24 cellular contexts compared by ENCODE assay signal in genomic region chr11:120385110-120385509, GRCh38. TPM values are rescaled to one million over a fixed set of nuclear protein-coding genes. Genes with fewer than 3 reads are reported as not detected.
DNase-seq lines count a peak whose midpoint lies in the region; ATAC-seq, FAIRE-seq and TF ChIP-seq lines count a peak whose summit lies in the region.
"Had no signal": no experiment of that assay in that cellular context is flagged by ENCODE, and none has a peak within 500 bp of the region (broad histone marks: within the 10 kb centered on the region; RNA-seq: fewer than 3 reads in every experiment).

No MANE protein-coding gene starts in this region.

- H2AFZ ChIP-seq in K562 (ENCODE audit: low read depth, low read length): no peak overlapping the region

- peaks cover 95% of the 10 kb centered on the region for H3K79me2 ChIP-seq in K562 (ENCODE audit: control insufficient read depth, insufficient read depth, low read length)

- no peak for TF ChIP-seq EP300 in K562 (IDR thresholded peaks at IDR 0.05; ENCODE audit: low read length)

- H4K20me1 ChIP-seq in K562 (replicated peaks; ENCODE audit: control insufficient read depth, insufficient read depth, low read length): 0 out of 2 replicates have a peak, but pooled peaks cover 4% of the 10 kb centered on the region

- H3K4me3 Mint-ChIP-seq in stimulated activated naive CD8-positive, alpha-beta T cell treated with anti-CD3 and anti-CD28 coated beads, Interleukin-15, amount 100 ng/mL, for 72 hours: no peak overlapping the region
- H3K4me3 Mint-ChIP-seq: T-helper 2 cell treated with Interferon-gamma antibody and Interleukin-4, amounts not matched to agents 5 μg/mL and 100 μg/mL, for 36 hours had no signal

- no peaks in the 10 kb centered on the region for H3K9me1 ChIP-seq in K562 (ENCODE audit: control insufficient read depth, insufficient read depth, low read length)

- no TSS peak for BruUV-seq in K562 (replicated peaks; lab: Mats Ljungman, UMichigan)

- H3K4me1 ChIP-seq in cardiac muscle cell (ENCODE audit: low read depth) (peaks cover 15% of the 10 kb centered on the region), K562 (replicated peaks in 1 of 2; ENCODE audit: control insufficient read depth in 2 of 2, insufficient read depth in 2 of 2, low read length in 2 of 2) (no peaks in the 10 kb centered on the region), tibial artery (peaks cover 0 to 63% (median 27%) of the 10 kb centered on the region in 4 donors)

- no peak overlapping the region for H3K9ac ChIP-seq in K562 (ENCODE audit: insufficient read depth in 1 of 2, low read depth in 2 of 2, low read length in 2 of 2)

- H3K9me3 ChIP-seq in cardiac muscle cell (ENCODE audit: low read depth) (no peaks in the 10 kb centered on the region), K562 (replicated peaks; ENCODE audit: control insufficient read depth, insufficient read depth, low read depth, low read length) (no peaks in the 10 kb centered on the region), tibial artery (no peaks in the 10 kb centered on the region)
- H3K9me3 ChIP-seq: mucosa of descending colon, ovary, transverse colon had no signal

- WGBS in K562 (ENCODE audit: insufficient coverage, low coverage, missing lambda C conversion rate): 12% methylated on average over 5 of the region's 5 CpGs

- no peak for TF ChIP-seq POLR2A in K562 (conservative IDR thresholded peaks at IDR 0.05)

- no peak overlapping the region for H3K27ac Mint-ChIP-seq in stimulated activated naive CD8-positive, alpha-beta T cell treated with anti-CD3 and anti-CD28 coated beads, Interleukin-15, amount 100 ng/mL, for 72 hours
- H3K27ac Mint-ChIP-seq: T-helper 2 cell treated with Interferon-gamma antibody and Interleukin-4, amounts not matched to agents 5 μg/mL and 100 μg/mL, for 36 hours had no signal

- H3K4me1 Mint-ChIP-seq in stimulated activated naive CD8-positive, alpha-beta T cell treated with anti-CD3 and anti-CD28 coated beads, Interleukin-15, amount 100 ng/mL, for 72 hours: no peaks in the 10 kb centered on the region

- H3K9me3 Mint-ChIP-seq in stimulated activated naive CD8-positive, alpha-beta T cell treated with anti-CD3 and anti-CD28 coated beads, Interleukin-15, amount 100 ng/mL, for 72 hours: peaks cover 3 to 6% of the 10 kb centered on the region in 2 donors
- H3K9me3 Mint-ChIP-seq: T-helper 2 cell treated with Interferon-gamma antibody and Interleukin-4, amounts not matched to agents 5 μg/mL and 100 μg/mL, for 36 hours had no signal

- H3K4me3 ChIP-seq in cardiac muscle cell (no peak overlapping the region), K562 (no peak overlapping the region), tibial artery (no peak overlapping the region)
- H3K4me3 ChIP-seq: heart left ventricle, mucosa of descending colon, ovary, transverse colon had no signal

- no peak for TF ChIP-seq RAD21 in K562 (CRISPR knock-in tag; conservative IDR thresholded peaks at IDR 0.05 in 1 of 2, IDR thresholded peaks at IDR 0.05 in 1 of 2)

- POLR2A ChIA-PET in K562 (lab: Yijun Ruan, JAX): interaction anchor here (0.7 to 1.1 kb wide), 3 partner anchors 10 to 27 kb away, joined by 3 to 8 read pairs (median 4); no protein-coding TSS in a partner anchor

- CTCF ChIA-PET in K562 (lab: Yijun Ruan, JAX; ENCODE audit: low intra/inter-chr PET ratio): no interaction called here

- intact Hi-C loops in left ventricle myocardium superior (cut with micrococcal nuclease): no loop called here
- intact Hi-C loops in K562 (cut with micrococcal nuclease): loop anchor here (5.0 kb wide), 1 partner anchor 48 kb away; the partner anchor contains the start of gene ARHGEF12
- intact Hi-C loops in tibial artery (cut with DNase I; ENCODE audit: low total_unique reads): no loop called here

- ATAC-seq in left ventricle myocardium superior (no peak), K562 (peak; percentile 88), HG03457 (IDR thresholded peaks at IDR 0.05; ENCODE audit: unreplicated experiment) (no peak)
- ATAC-seq in stimulated activated naive CD8-positive, alpha-beta T cell treated with anti-CD3 and anti-CD28 coated beads, Interleukin-15, amount 100 ng/mL, for 72 hours: no peak
- ATAC-seq: esophagus mucosa, mucosa of descending colon, Right ventricle myocardium inferior had no signal

- peak in 1 of 2 donors; percentile 42 for DNase-seq in cardiac muscle cell (ENCODE audit: low read depth in 1 of 2, low spot score in 1 of 2)
- DNase-seq in left ventricle myocardium superior: no peak
- DNase-seq in K562 (ENCODE audit: extremely low read depth in 1 of 4, low spot score in 3 of 4): peak; percentile 41 to 45 (median 44)
- peak; percentile 9 for DNase-seq in left kidney (ENCODE audit: low read depth, low spot score)
- no peak for DNase-seq in globus pallidus (ENCODE audit: low spot score)
- no peak for DNase-seq in tibial artery
- DNase-seq in stimulated activated naive CD8-positive, alpha-beta T cell treated with anti-CD3 and anti-CD28 coated beads, Interleukin-15, amount 100 ng/mL, for 72 hours: no peak
- DNase-seq: activated CD4-positive, alpha-beta T cell treated with anti-CD3 and anti-CD28 coated beads for 1 hour; activated effector memory CD4-positive, alpha-beta T cell treated with Interleukin-2 at 50 U/mL for 16 hours; dermis blood vessel endothelial cell; DMS153; heart left ventricle; KG1; mucosa of descending colon; NCI-H1436; ovary; small intestine; transverse colon had no signal

- H3K4me2 ChIP-seq in K562 (ENCODE audit: insufficient read depth, low read length): no peak overlapping the region; the same call in 1 of the 2 replicates

- H3K36me3 ChIP-seq in cardiac muscle cell (no peaks in the 10 kb centered on the region), K562 (ENCODE audit: control insufficient read depth, insufficient read depth, low read length) (no peaks in the 10 kb centered on the region), tibial artery (no peaks in the 10 kb centered on the region)
- H3K36me3 ChIP-seq: heart left ventricle, ovary, transverse colon had no signal

- in situ Hi-C loops in K562 (cut with MboI): no loop called here

- peaks cover 62% of the 10 kb centered on the region for H3K27me3 Mint-ChIP-seq in stimulated activated naive CD8-positive, alpha-beta T cell treated with anti-CD3 and anti-CD28 coated beads, Interleukin-15, amount 100 ng/mL, for 72 hours

- TF ChIP-seq CTCF in cardiac muscle cell (IDR thresholded peaks at IDR 0.05; ENCODE audit: low read depth, low read length) (no peak), K562 (IDR thresholded peaks at IDR 0.05 in 2 of 3, conservative IDR thresholded peaks at IDR 0.05 in 1 of 3; ENCODE audit: insufficient read depth in 2 of 3, low read depth in 1 of 3, low read length in 3 of 3) (peak in 2 of 3 experiments; percentile 19 to 29; a peak in 2 of 6 replicates), tibial artery (IDR thresholded peaks at IDR 0.05) (no peak)

- H3K27ac ChIP-seq in cardiac muscle cell (peak overlapping the region; percentile 13), K562 (ENCODE audit: extremely low read depth, low read depth, low read length) (no peak overlapping the region), tibial artery (no peak overlapping the region)
- H3K27ac ChIP-seq: ovary, transverse colon had no signal

- FAIRE-seq in K562 (lab: Jason Lieb, UNC): no peak
- FAIRE-seq: A204.1, GM19239, small intestine had no signal

- H3K27me3 ChIP-seq in cardiac muscle cell: no peaks in the 10 kb centered on the region
- H3K27me3 ChIP-seq in K562 (ENCODE audit: control insufficient read depth in 2 of 2, insufficient read depth in 2 of 2, low read length in 2 of 2): no peaks in the 10 kb centered on the region
- H3K27me3 ChIP-seq in tibial artery: no peaks in the 10 kb centered on the region
- H3K27me3 ChIP-seq: heart left ventricle, ovary, transverse colon had no signal

TF ChIP-seq in K562, 482 proteins besides CTCF, POLR2A, EP300 and RAD21 (continues in another document):
- TF ChIP-seq USF1 (CRISPR knock-in tag; IDR thresholded peaks at IDR 0.05) (no peak), HMBOX1 (IDR thresholded peaks at IDR 0.05) (no peak)

RNA-seq across cellular contexts. Expression of gene ARHGEF12, which starts 48.9 kb away (rescaled TPM):
- total RNA-seq in cardiac muscle cell (29.9 and 43.4 TPM in 2 replicates), left ventricle myocardium superior (92.5 TPM), K562 (2014; rRNA removed) (25.6 and 29.5 TPM in 2 replicates), K562 (2014; rRNA removed; fragmentation: Illumina TruSeq; extraction: Trizol) (51.7 and 61.3 TPM in 2 replicates), K562 (2015; rRNA removed; fragmentation: Illumina TruSeq; extraction: Trizol) (43.6 and 47.0 TPM in 2 replicates), K562 (2021) (39.9 and 44.6 TPM in 2 replicates)
- polyA plus RNA-seq in cardiac muscle cell (19.4 and 21.7 TPM in 2 replicates), K562 (2011; rRNA removed) (13.5 and 27.1 TPM in 2 replicates), K562 (2014; fragmentation: Illumina TruSeq; extraction: Trizol) (29.9 and 32.6 TPM in 2 replicates), K562 (2014; fragmentation: Nextera tagmentation; extraction: Ambion mirVana) (1 to 10 TPM; 3.5 to 4.6 TPM), K562 (2014; rRNA removed) (17.8 and 19.3 TPM in 2 replicates)
- 78.5 and 317 TPM in 2 replicates for total RNA-seq in K562 (2011; cell fraction: chromatin; rRNA removed; ENCODE audit: low replicate concordance)
- total RNA-seq in K562 (2011; cell fraction: nucleolus; rRNA removed): 35.7 and 50.3 TPM in 2 replicates
- 118 and 168 TPM in 2 replicates for total RNA-seq in K562 (2011; cell fraction: nucleoplasm; rRNA removed)
- 7.2 and 10.3 TPM in 2 replicates for polyA plus RNA-seq in K562 (2011; cell fraction: cytosol; rRNA removed)
- polyA plus RNA-seq in K562 (2011; cell fraction: nucleus; rRNA removed): 20.7 and 25.6 TPM in 2 replicates
- polyA plus RNA-seq in K562 (2012): 22.6 and 24.8 TPM in 2 replicates
- polyA minus RNA-seq in K562 (2011; rRNA and poly(A)+ RNA removed): 104 and 139 TPM in 2 replicates
- polyA minus RNA-seq in K562 (2011; cell fraction: cytosol; rRNA and poly(A)+ RNA removed): 29.9 and 49.9 TPM in 2 replicates
- polyA minus RNA-seq in K562 (2011; cell fraction: nucleus; rRNA and poly(A)+ RNA removed): 49.0 and 56.1 TPM in 2 replicates

Comparison
In these comparisons a context has a peak if more than half of its experiments do, and no peak if none do; other contexts are left out.
1. DNase-seq: peak in K562 (4 of 4) and left kidney (single experiment); none in left ventricle myocardium superior (single experiment), globus pallidus (single experiment), tibial artery (0 of 2) and stimulated activated naive CD8-positive, alpha-beta T cell treated with anti-CD3 and anti-CD28 coated beads, Interleukin-15, amount 100 ng/mL, for 72 hours (0 of 2).
2. CTCF ChIP-seq: peak in K562 (2 of 3); none in cardiac muscle cell (single experiment) and tibial artery (0 of 2).